ENCODE assay signal across 12 cellular contexts in the genomic region with DNA sequence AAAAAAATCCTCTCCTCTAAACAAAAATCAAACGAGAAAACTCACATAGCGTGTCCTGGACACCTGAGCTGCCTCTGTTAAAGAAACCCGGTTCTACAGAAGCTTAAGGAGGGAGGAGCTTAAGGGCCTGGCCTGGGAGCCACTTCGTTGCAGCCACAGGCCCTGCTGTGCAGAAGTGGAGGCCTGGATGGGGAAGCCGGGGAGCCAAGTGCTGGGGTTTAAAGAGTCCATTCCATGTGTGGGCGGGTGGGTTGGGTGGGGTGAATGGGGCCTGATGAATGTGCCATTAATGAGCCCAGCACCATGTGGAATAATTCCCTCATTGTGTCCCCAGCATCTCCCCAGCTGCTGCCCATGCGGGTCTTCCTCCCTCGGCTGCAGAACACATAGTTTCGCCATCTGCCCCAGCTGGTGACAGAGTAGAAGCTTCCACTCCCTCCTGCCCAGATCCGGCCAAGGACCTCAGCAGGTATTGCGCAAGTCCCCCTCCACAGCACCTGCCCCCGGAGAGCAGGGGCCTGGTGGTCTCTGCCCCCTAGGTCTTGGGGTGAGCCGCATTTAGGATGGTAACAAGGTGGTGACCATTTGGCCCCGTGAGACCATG.
A peak's percentile ranks its signal among the peaks of the same experiment; 100 is the strongest.
DNase-seq lines count a peak whose midpoint lies in the region; ATAC-seq and TF ChIP-seq lines count a peak whose summit lies in the region.
"Had no signal": no experiment of that assay in that cellular context is flagged by ENCODE, and none has a peak within 500 bp of the region (broad histone marks: within the 10 kb centered on the region; RNA-seq: fewer than 3 reads in every experiment).

No MANE protein-coding gene starts in this region.

- H4K8ac ChIP-seq in mesendoderm (ENCODE audit: low read depth, low read length): no peak overlapping the region

- peaks cover 6 to 14% (median 11%) of the 10 kb centered on the region in 5 experiments for H3K9me3 Mint-ChIP-seq in brain

- H3K79me1 ChIP-seq in mesendoderm (ENCODE audit: low read length): peaks cover 8% of the 10 kb centered on the region

- H3K4me3 Mint-ChIP-seq in brain: no peak overlapping the region
- H3K4me3 Mint-ChIP-seq: naive thymus-derived CD8-positive, alpha-beta T cell had no signal

- H3K27ac ChIP-seq in left ventricle myocardium inferior (replicated peaks) (peak overlapping the region; percentile 91), mesendoderm (ENCODE audit: low read depth, low read length) (no peak overlapping the region), upper lobe of right lung (no peak overlapping the region)
- H3K27ac ChIP-seq: C4-2B had no signal

- H3K27me3 ChIP-seq in left ventricle myocardium inferior (ENCODE audit: low read depth) (no peaks in the 10 kb centered on the region), mesendoderm (ENCODE audit: insufficient read depth, low read length, poor library complexity) (no peaks in the 10 kb centered on the region), upper lobe of right lung (no peaks in the 10 kb centered on the region)

- H2BK15ac ChIP-seq in mesendoderm (replicated peaks; ENCODE audit: low read depth): no peak overlapping the region

- H3K4me1 Mint-ChIP-seq in brain: peaks cover 72% of the 10 kb centered on the region

- H3K18ac ChIP-seq in mesendoderm (ENCODE audit: low read length): no peak overlapping the region

- no peak overlapping the region for H2BK5ac ChIP-seq in mesendoderm (ENCODE audit: low read length)

- H3K27ac Mint-ChIP-seq in brain: peak overlapping the region in 4 of 5 experiments; percentile 51 to 87 (median 77)
- H3K27ac Mint-ChIP-seq: naive thymus-derived CD8-positive, alpha-beta T cell had no signal

- H3K36me3 ChIP-seq in left ventricle myocardium inferior (peaks cover 26% of the 10 kb centered on the region), mesendoderm (ENCODE audit: control insufficient read depth, insufficient read depth, low read length) (no peaks in the 10 kb centered on the region), upper lobe of right lung (peaks cover 25% of the 10 kb centered on the region)

- ATAC-seq in left ventricle myocardium superior: no peak
- ATAC-seq in upper lobe of right lung: peak; percentile 29
- ATAC-seq in HG03025 (IDR thresholded peaks at IDR 0.05; ENCODE audit: low FRiP score, unreplicated experiment): no peak
- ATAC-seq: naive thymus-derived CD8-positive, alpha-beta T cell had no signal

- no peak for DNase-seq in left ventricle myocardium inferior
- no peak for DNase-seq in left ventricle myocardium superior
- peak; percentile 19 for DNase-seq in mesendoderm
- DNase-seq in upper lobe of right lung: no peak
- DNase-seq in NCI-H1092 treated with DMSO at 0.1 percent for 48 hours (lab: John Stamatoyannopoulos, UW): no peak
- DNase-seq in NCI-H2081 treated with DMSO at 0.1 percent for 48 hours (lab: John Stamatoyannopoulos, UW): no peak
- DNase-seq: activated CD4-positive, alpha-beta T cell treated with anti-CD3 and anti-CD28 coated beads for 1 hour; RPMI8226 had no signal

- no peak overlapping the region for H3K23ac ChIP-seq in mesendoderm (ENCODE audit: low read length)

- intact Hi-C loops in left ventricle myocardium inferior (cut with micrococcal nuclease): no loop called here
- intact Hi-C loops in left ventricle myocardium superior (cut with micrococcal nuclease): no loop called here
- intact Hi-C loops in upper lobe of right lung (cut with DNase I): no loop called here

- no peak overlapping the region for H3K4me2 ChIP-seq in mesendoderm (ENCODE audit: low read length)

- H2BK120ac ChIP-seq in mesendoderm (ENCODE audit: low read depth, low read length): no peak overlapping the region

- WGBS in mesendoderm (ENCODE audit: extremely low coverage, insufficient coverage, low lambda C conversion rate): no CpG with 5 or more reads among the region's 14 CpGs

- H3K4me1 ChIP-seq in left ventricle myocardium inferior: peaks cover 78% of the 10 kb centered on the region
- peaks cover 1% of the 10 kb centered on the region for H3K4me1 ChIP-seq in mesendoderm (ENCODE audit: control insufficient read depth, low read depth, low read length)
- peaks cover 49% of the 10 kb centered on the region for H3K4me1 ChIP-seq in upper lobe of right lung

- no peak overlapping the region for H3K9ac ChIP-seq in mesendoderm (ENCODE audit: low read length)

- H3K9me3 ChIP-seq in left ventricle myocardium inferior (replicated peaks): peaks cover 8% of the 10 kb centered on the region
- no peaks in the 10 kb centered on the region for H3K9me3 ChIP-seq in upper lobe of right lung

- H3K56ac ChIP-seq in mesendoderm (ENCODE audit: low read length): no peak overlapping the region

- no peak overlapping the region for H3K4me3 ChIP-seq in left ventricle myocardium inferior
- H3K4me3 ChIP-seq in mesendoderm (ENCODE audit: low read length): no peak overlapping the region
- no peak overlapping the region for H3K4me3 ChIP-seq in upper lobe of right lung

- no peak overlapping the region for H2AK5ac ChIP-seq in mesendoderm (ENCODE audit: low read length)

- peaks cover 29% of the 10 kb centered on the region for H3K36me3 Mint-ChIP-seq in brain

- no peak overlapping the region for H4K5ac ChIP-seq in mesendoderm (ENCODE audit: low read length)

- no peaks in the 10 kb centered on the region for H3K79me2 ChIP-seq in mesendoderm (ENCODE audit: control insufficient read depth, insufficient read depth, low read length)

- no peak overlapping the region for H3K4ac ChIP-seq in mesendoderm (ENCODE audit: low read depth, low read length)

- TF ChIP-seq CTCF in left ventricle myocardium inferior (IDR thresholded peaks at IDR 0.05; ENCODE audit: borderline replicate concordance): no peak
- TF ChIP-seq CTCF in brain (conservative IDR thresholded peaks at IDR 0.05): no peak
- no peak for TF ChIP-seq CTCF in upper lobe of right lung (IDR thresholded peaks at IDR 0.05)

- peaks cover 4% of the 10 kb centered on the region for H3K27me3 Mint-ChIP-seq in brain
